9 cellular contexts compared by ENCODE assay signal in the genomic region with DNA sequence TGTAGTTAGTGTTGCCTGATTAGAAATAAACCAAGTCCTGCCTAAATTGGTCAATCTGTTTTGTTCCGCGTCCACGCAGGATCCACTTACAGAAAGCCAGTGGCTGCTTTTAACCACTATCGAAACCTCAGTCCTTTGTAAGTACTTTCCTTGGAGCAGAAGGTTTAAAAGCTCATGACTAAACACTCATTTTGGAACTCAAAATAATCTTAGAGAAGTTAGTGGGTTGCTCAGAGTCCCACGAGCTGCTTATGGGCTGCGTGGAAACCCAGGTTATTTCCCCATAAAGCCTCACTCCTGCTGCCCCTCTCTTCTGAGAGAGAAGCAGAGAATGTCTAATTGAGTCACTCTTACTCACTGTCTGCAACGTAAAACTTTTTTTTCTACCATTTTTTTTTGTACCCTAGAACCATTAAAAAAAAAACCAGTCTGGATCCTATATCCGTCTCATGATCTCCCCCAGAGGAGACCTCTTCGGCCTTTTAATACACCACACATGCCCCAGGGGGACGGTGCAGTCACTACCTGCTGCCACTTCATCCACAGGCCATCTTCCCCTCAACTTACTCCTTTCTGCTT. TPM values are rescaled to one million over a fixed set of nuclear protein-coding genes. Genes with fewer than 3 reads are reported as not detected.
DNase-seq lines count a peak whose midpoint lies in the region; ATAC-seq, FAIRE-seq and TF ChIP-seq lines count a peak whose summit lies in the region.
"Had no signal": no experiment of that assay in that cellular context is flagged by ENCODE, and none has a peak within 500 bp of the region (broad histone marks: within the 10 kb centered on the region; RNA-seq: fewer than 3 reads in every experiment).

No MANE protein-coding gene starts in this region.

- no peaks in the 10 kb centered on the region for H3K36me3 ChIP-seq in bronchial epithelial cell (ENCODE audit: control insufficient read depth, insufficient read depth, low read length)

- H3K36me3 Mint-ChIP-seq in CD14-positive monocyte, result peaks cover 19 to 21% of the 10 kb centered on the region in 2 donors

- H3K4me3 Mint-ChIP-seq in CD14-positive monocyte, result no peak overlapping the region
- H3K4me3 Mint-ChIP-seq: effector memory CD8-positive, alpha-beta T cell had no signal

- H3K4me1 Mint-ChIP-seq in CD14-positive monocyte, result peaks cover 68% of the 10 kb centered on the region

- intact Hi-C loops in CD14-positive monocyte (cut with micrococcal nuclease), result loop anchor here (5.0 to 10.0 kb wide), 3 partner anchors 32 to 752 kb away; no protein-coding TSS in a partner anchor

- no peak for FAIRE-seq in bronchial epithelial cell (lab: Jason Lieb, UNC)

- no peaks in the 10 kb centered on the region for H3K27me3 Mint-ChIP-seq in CD14-positive monocyte (ENCODE audit: low read depth in 3 of 3)

- TF ChIP-seq CTCF in CD14-positive monocyte (IDR thresholded peaks at IDR 0.05) (no peak), bronchial epithelial cell (IDR thresholded peaks at IDR 0.05; ENCODE audit: insufficient read depth, low read length, severe bottlenecking) (no peak)

- peak; percentile 51 for ATAC-seq in GM19452 (IDR thresholded peaks at IDR 0.05; ENCODE audit: unreplicated experiment)
- ATAC-seq in HG03159 (IDR thresholded peaks at IDR 0.05; ENCODE audit: unreplicated experiment), result peak; percentile 57
- ATAC-seq: effector memory CD8-positive, alpha-beta T cell had no signal

- no peak overlapping the region for H3K4me3 ChIP-seq in bronchial epithelial cell (ENCODE audit: low read depth, low read length)

- H3K9me3 Mint-ChIP-seq in CD14-positive monocyte, result peaks cover 0 to 3% (median 0%) of the 10 kb centered on the region in 7 donors

- DNase-seq in CD14-positive monocyte (ENCODE audit: low spot score), result no peak
- peak; percentile 57 for DNase-seq in bronchial epithelial cell (ENCODE audit: low read depth)
- no peak for DNase-seq in mesenteric fat pad (ENCODE audit: low spot score)
- no peak for DNase-seq in dermis blood vessel endothelial cell
- DNase-seq in activated effector memory CD4-positive, alpha-beta T cell treated with anti-CD3 and anti-CD28 coated beads, Interleukin-2, amount 50 U/mL, for 16 hours, result no peak
- no peak for DNase-seq in NCI-H774 (lab: John Stamatoyannopoulos, UW)
- DNase-seq: effector memory CD8-positive, alpha-beta T cell had no signal

- H3K27me3 ChIP-seq in bronchial epithelial cell (ENCODE audit: control insufficient read depth, insufficient read depth, low read length), result no peaks in the 10 kb centered on the region

- H3K27ac Mint-ChIP-seq in CD14-positive monocyte, result peak overlapping the region in 5 of 7 donors; percentile 26 to 79 (median 47)
- H3K27ac Mint-ChIP-seq: effector memory CD8-positive, alpha-beta T cell had no signal

RNA-seq across cellular contexts. Expression of gene BASP1, which starts 7.5 kb away (rescaled TPM):
- 10 to 100 TPM; 36.6 to 61.6 TPM for polyA plus RNA-seq in CD14-positive monocyte
- total RNA-seq in bronchial epithelial cell, result 78.7 and 80.4 TPM in 2 replicates
- total RNA-seq in mesenteric fat pad, result 46.9 TPM
- 4.4 and 9.3 TPM in 2 replicates for total RNA-seq in dermis blood vessel endothelial cell
